Comparison of ENCODE assay signal across 2 cellular contexts in the genomic region with DNA sequence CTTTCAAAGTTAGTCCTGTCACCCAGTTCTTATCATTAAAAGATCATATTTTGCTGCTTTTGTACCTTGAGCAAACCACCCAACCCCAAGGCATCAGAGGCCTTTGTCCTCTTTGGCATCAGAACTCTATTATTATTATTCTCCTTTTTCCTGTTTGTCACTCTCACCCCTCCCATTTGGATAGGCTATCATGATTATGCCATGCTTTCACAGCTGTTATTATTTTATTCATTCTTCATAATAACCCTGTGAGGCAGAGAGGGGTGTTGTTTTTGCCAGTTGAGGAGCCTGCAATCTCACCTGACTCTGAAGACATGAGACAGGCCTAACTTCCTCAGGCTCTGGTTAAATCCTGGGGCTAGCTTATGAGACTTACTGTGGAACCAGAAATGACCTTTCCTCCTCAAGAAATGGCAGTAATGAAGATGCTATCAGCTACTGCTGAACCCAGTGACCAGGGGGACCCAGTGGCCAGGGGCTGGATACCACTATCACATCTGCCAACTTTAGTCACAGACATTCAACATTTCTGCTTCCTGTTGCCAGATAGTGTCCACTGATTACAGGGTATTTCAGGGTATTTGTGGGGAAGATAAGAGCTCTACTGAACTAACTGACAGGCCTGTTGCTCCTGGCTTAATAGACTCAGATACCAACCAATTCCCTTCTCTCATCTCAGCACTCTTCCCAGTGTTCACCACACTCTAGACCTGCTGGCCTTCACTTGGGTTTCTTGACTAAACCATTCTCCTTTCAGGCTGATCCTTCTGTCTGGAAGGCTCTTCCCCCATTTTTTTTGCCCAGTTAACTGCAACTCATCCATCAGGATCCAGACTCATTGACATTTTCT.
TF ChIP-seq lines count a peak whose summit lies in the region.

No MANE protein-coding gene starts in this region.

TF ChIP-seq in H1, 55 proteins besides CTCF, POLR2A, EP300 and RAD21:
- TF ChIP-seq MAFK (IDR thresholded peaks at IDR 0.05; ENCODE audit: low read depth, low read length) (no peak), TBP (IDR thresholded peaks at IDR 0.05; ENCODE audit: low read depth, low read length) (no peak), JUN (IDR thresholded peaks at IDR 0.05; ENCODE audit: low read depth, low read length) (no peak), PHF8 (conservative IDR thresholded peaks at IDR 0.05; ENCODE audit: low read depth, low read length) (no peak), EZH2 (IDR thresholded peaks at IDR 0.05; ENCODE audit: low read depth, low read length, severe bottlenecking) (no peak), CHD1 (IDR thresholded peaks at IDR 0.05; ENCODE audit: low read depth, low read length) (no peak), RFX5 (IDR thresholded peaks at IDR 0.05; ENCODE audit: borderline replicate concordance, low read depth, low read length) (no peak), CBX8 (IDR thresholded peaks at IDR 0.05; ENCODE audit: borderline replicate concordance, low read depth, low read length) (no peak), TAF7 (optimal IDR thresholded peaks at IDR 0.05; ENCODE audit: borderline replicate concordance, low read depth, low read length) (no peak), TAF1 (IDR thresholded peaks at IDR 0.05; ENCODE audit: low read depth, low read length) (no peak), KDM1A (IDR thresholded peaks at IDR 0.05; ENCODE audit: borderline replicate concordance, low read length) (no peak), JUND (IDR thresholded peaks at IDR 0.05; ENCODE audit: low read length) (no peak)
- TF ChIP-seq, protein P1, sequence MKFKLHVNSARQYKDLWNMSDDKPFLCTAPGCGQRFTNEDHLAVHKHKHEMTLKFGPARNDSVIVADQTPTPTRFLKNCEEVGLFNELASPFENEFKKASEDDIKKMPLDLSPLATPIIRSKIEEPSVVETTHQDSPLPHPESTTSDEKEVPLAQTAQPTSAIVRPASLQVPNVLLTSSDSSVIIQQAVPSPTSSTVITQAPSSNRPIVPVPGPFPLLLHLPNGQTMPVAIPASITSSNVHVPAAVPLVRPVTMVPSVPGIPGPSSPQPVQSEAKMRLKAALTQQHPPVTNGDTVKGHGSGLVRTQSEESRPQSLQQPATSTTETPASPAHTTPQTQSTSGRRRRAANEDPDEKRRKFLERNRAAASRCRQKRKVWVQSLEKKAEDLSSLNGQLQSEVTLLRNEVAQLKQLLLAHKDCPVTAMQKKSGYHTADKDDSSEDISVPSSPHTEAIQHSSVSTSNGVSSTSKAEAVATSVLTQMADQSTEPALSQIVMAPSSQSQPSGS (IDR thresholded peaks at IDR 0.05; ENCODE audit: low read length): no peak

TF ChIP-seq in GM12891, 5 proteins besides CTCF, POLR2A, EP300 and RAD21:
- TF ChIP-seq TAF1 (IDR thresholded peaks at IDR 0.05; ENCODE audit: low read depth, low read length) (no peak), SPI1 (IDR thresholded peaks at IDR 0.05; ENCODE audit: low read depth, low read length) (no peak), POU2F2 (IDR thresholded peaks at IDR 0.05; ENCODE audit: low read depth, low read length) (no peak), PAX5 (IDR thresholded peaks at IDR 0.05; ENCODE audit: insufficient read depth, low read length, severe bottlenecking) (no peak), POLR2AphosphoS5 (IDR thresholded peaks at IDR 0.05; ENCODE audit: low read depth, low read length) (no peak)
